23 cellular contexts compared by ENCODE assay signal in the genomic region with DNA sequence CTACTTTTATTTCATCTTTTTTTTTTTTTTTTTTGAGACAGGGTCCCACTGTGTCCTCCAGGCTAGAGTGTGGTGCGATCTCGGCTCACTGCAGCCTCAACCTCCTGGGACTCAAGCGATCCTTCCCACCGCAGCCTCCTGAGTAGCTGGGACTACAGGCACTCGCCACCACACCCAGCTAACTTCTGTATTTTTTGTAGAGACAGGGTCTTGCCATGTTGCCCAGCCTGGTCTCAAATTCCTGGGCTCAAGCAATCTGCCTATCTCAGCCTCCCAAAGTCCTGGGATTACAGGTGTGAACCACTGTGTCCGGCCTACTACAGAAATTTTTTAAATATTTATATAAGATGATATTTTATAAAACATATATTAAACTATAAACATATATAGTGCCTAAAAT.
"Had no signal": no experiment of that assay in that cellular context is flagged by ENCODE, and none has a peak within 500 bp of the region (broad histone marks: within the 10 kb centered on the region; RNA-seq: fewer than 3 reads in every experiment).

No MANE protein-coding gene starts in this region.

- FAIRE-seq: keratinocyte had no signal

- H3K9me3 ChIP-seq: body of pancreas, gastrocnemius medialis, right atrium auricular region, suprapubic skin, tibial nerve had no signal

- H3K36me3 ChIP-seq: gastrocnemius medialis, right atrium auricular region, suprapubic skin had no signal

- ATAC-seq: activated CD8-positive, alpha-beta T cell treated with anti-CD3 and anti-CD28 coated beads for 36 hours; body of pancreas; gastrocnemius medialis; left colon; naive thymus-derived CD8-positive, alpha-beta T cell; stimulated activated naive B cell treated with anti-CD40 and anti-IgM and Interleukin-4, amounts not matched to agents 10 μg/mL and 1 μg/mL and 100 μg/mL, for 72 hours; T-helper 17 cell had no signal

- H3K4me3 ChIP-seq: body of pancreas, right atrium auricular region had no signal

- DNase-seq: activated B cell treated with CpG ODN at 0.5 μM for 24 hours; activated CD4-positive, alpha-beta T cell treated with anti-CD3 and anti-CD28 coated beads, Interleukin-2, amount 50 U/mL, for 1 hour; activated CD8-positive, alpha-beta T cell treated with anti-CD3 and anti-CD28 coated beads for 36 hours; activated T-cell treated with anti-CD3 and anti-CD28 coated beads, Interleukin-2, amount 50 U/mL, for 48 hours; body of pancreas; cerebellar nuclear complex; effector memory CD4-positive, alpha-beta T cell; gastrocnemius medialis; hippocampal formation; left colon; naive thymus-derived CD8-positive, alpha-beta T cell; nucleus accumbens; stimulated activated CD4-positive, alpha-beta T cell treated with anti-CD3 and anti-CD28 coated beads, Interleukin-15, amount 100 ng/mL, for 24 hours; stimulated activated CD4-positive, alpha-beta T cell treated with anti-CD3 and anti-CD28 coated beads, Interleukin-2, amount 100 ng/mL, for 24 hours; stimulated activated naive B cell treated with anti-CD40 and anti-IgM and Interleukin-4, amounts not matched to agents 10 μg/mL and 1 μg/mL and 100 μg/mL, for 72 hours; T-helper 17 cell had no signal

- H3K27me3 ChIP-seq: body of pancreas, dorsolateral prefrontal cortex, gastrocnemius medialis, right atrium auricular region, suprapubic skin, tibial nerve had no signal

- H3K9ac ChIP-seq: parathyroid adenoma had no signal

- H3K27ac ChIP-seq: coronary artery had no signal
